In the genomic region with DNA sequence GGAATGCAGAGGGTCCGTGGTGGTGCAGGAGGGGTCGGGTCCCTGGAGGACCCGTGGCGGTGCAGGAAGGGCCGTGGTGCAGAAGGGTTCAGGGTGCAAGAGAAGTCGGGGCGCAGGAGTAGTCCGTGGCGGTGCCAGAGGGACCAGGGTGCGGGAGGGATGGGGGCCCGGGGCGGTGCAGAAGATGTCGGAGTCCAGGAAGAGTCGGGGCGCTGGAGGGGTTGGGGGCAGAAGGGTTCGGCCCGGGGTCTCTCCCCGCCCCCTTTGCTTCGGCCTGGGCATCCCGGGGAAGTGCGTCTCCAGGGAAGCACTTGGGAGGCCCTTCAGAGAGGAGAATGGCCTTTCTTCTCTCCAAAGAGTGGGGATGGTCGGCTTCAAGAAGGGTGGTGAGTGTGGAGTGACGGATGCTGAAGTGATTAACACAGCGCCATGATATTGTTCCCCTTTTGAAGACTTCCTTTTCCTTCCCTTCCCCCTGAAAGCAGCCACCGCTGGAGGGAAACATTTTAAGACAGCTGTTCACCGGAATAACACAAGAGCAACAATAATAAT, we compare ENCODE assay signal across 8 cellular contexts. TPM values are rescaled to one million over a fixed set of nuclear protein-coding genes. Genes with fewer than 3 reads are reported as not detected.
A peak's percentile ranks its signal among the peaks of the same experiment; 100 is the strongest.
DNase-seq lines count a peak whose midpoint lies in the region; ATAC-seq and TF ChIP-seq lines count a peak whose summit lies in the region.

No MANE protein-coding gene starts in this region.

- peak overlapping the region; percentile 98 for H2AFZ ChIP-seq in neural progenitor cell (replicated peaks)

- intact Hi-C loops in esophagus muscularis mucosa (cut with DNase I): loop anchor here (2.0 to 10.0 kb wide), 2 partner anchors 68 to 122 kb away; partner anchors contain the start of genes GTPBP4 and LARP4B

- peak overlapping the region; percentile 96 for H3K4me3 ChIP-seq in HAP-1
- H3K4me3 ChIP-seq in esophagus muscularis mucosa: peak overlapping the region; percentile 94 to 97 (median 95)
- peak overlapping the region; percentile 90 for H3K4me3 ChIP-seq in neural progenitor cell

- H3K4me2 ChIP-seq in neural progenitor cell: peak overlapping the region; percentile 85

- no peak for TF ChIP-seq POLR2A in esophagus muscularis mucosa (IDR thresholded peaks at IDR 0.05; ENCODE audit: low read depth)

- H3K27me3 ChIP-seq in HAP-1 (ENCODE audit: low read depth) (no peaks in the 10 kb centered on the region), esophagus muscularis mucosa (no peaks in the 10 kb centered on the region), neural progenitor cell (no peaks in the 10 kb centered on the region)

- TF ChIP-seq CTCF in esophagus muscularis mucosa (IDR thresholded peaks at IDR 0.05): no peak
- no peak for TF ChIP-seq CTCF in neural progenitor cell (IDR thresholded peaks at IDR 0.05)

- DNase-seq in COLO668 (lab: John Stamatoyannopoulos, UW; ENCODE audit: unreplicated experiment): peak; percentile 5
- peak in 1 of 2 experiments; percentile 30 for DNase-seq in HAP-1 (ENCODE audit: low spot score in 2 of 2)
- DNase-seq in SKM-1 (lab: John Stamatoyannopoulos, UW; ENCODE audit: unreplicated experiment): peak; percentile 17
- DNase-seq in esophagus muscularis mucosa (ENCODE audit: extremely low spot score): no peak
- peak; percentile 51 for DNase-seq in neural progenitor cell (ENCODE audit: low spot score)

- in situ Hi-C loops in HAP-1 (cut with MboI; ENCODE audit: low sequenced_read_pairs): no loop called here

- H3K36me3 Mint-ChIP-seq in neural progenitor cell: peaks cover 11% of the 10 kb centered on the region

- H3F3A ChIP-seq in neural progenitor cell (ENCODE audit: low read depth): peaks cover 17% of the 10 kb centered on the region

- no peak for ATAC-seq in GM18868 (IDR thresholded peaks at IDR 0.05; ENCODE audit: unreplicated experiment)
- ATAC-seq in HG03571 (IDR thresholded peaks at IDR 0.05; ENCODE audit: unreplicated experiment): no peak
- no peak for ATAC-seq in HG03354 (IDR thresholded peaks at IDR 0.05; ENCODE audit: poor library complexity, severe bottlenecking, unreplicated experiment)

- peaks cover 44% of the 10 kb centered on the region for H4K20me1 ChIP-seq in neural progenitor cell (ENCODE audit: low read depth)

- no peak for TF ChIP-seq EP300 in esophagus muscularis mucosa (IDR thresholded peaks at IDR 0.05)

- H3K9me3 Mint-ChIP-seq in neural progenitor cell: no peaks in the 10 kb centered on the region

- no peak overlapping the region for H3K27ac Mint-ChIP-seq in neural progenitor cell

- 2% methylated on average over 26 of the region's 26 CpGs for WGBS in esophagus muscularis mucosa

- peak overlapping the region; percentile 98 for H3K4me3 Mint-ChIP-seq in neural progenitor cell

- peaks cover 100% of the 10 kb centered on the region for H3K79me2 ChIP-seq in neural progenitor cell (ENCODE audit: low read depth)

- H3K27ac ChIP-seq in esophagus muscularis mucosa (replicated peaks in 1 of 4): peak overlapping the region; percentile 99 to 100 (median 99)
- no peak overlapping the region for H3K27ac ChIP-seq in neural progenitor cell

- no peaks in the 10 kb centered on the region for H3K9me3 ChIP-seq in HAP-1
- no peaks in the 10 kb centered on the region for H3K9me3 ChIP-seq in esophagus muscularis mucosa
- H3K9me3 ChIP-seq in neural progenitor cell (ENCODE audit: low read depth): no peaks in the 10 kb centered on the region

- H3K4me1 ChIP-seq in HAP-1: peaks cover 31% of the 10 kb centered on the region
- H3K4me1 ChIP-seq in esophagus muscularis mucosa: peaks cover 35 to 51% (median 43%) of the 10 kb centered on the region in 4 donors
- H3K4me1 ChIP-seq in neural progenitor cell: peaks cover 19% of the 10 kb centered on the region

- H3K4me1 Mint-ChIP-seq in neural progenitor cell: peaks cover 33% of the 10 kb centered on the region

- H3K9ac ChIP-seq in neural progenitor cell: peak overlapping the region; percentile 71

- H3K27me3 Mint-ChIP-seq in neural progenitor cell (ENCODE audit: insufficient read depth, low read depth): peaks cover 6% of the 10 kb centered on the region

- peaks cover 18% of the 10 kb centered on the region for H3K36me3 ChIP-seq in HAP-1 (replicated peaks)
- H3K36me3 ChIP-seq in esophagus muscularis mucosa: peaks cover 0 to 26% (median 17%) of the 10 kb centered on the region in 4 donors
- no peaks in the 10 kb centered on the region for H3K36me3 ChIP-seq in neural progenitor cell

RNA-seq across cellular contexts. Expression of gene WDR37, which starts 1.0 kb away (rescaled TPM):
- total RNA-seq in esophagus muscularis mucosa (10 to 100 TPM in 3 of 4 donors, 1 to 10 TPM in 1; 9.1 to 17.2 (median 13.2) TPM), neural progenitor cell (ENCODE audit: low replicate concordance) (11.6 and 14.7 TPM in 2 replicates)

RNA-seq across cellular contexts. Expression of gene IDI1, which starts 8.3 kb away (rescaled TPM):
- total RNA-seq in esophagus muscularis mucosa: 10 to 100 TPM; 16.8 to 33.3 (median 23.4) TPM
- 117 and 168 TPM in 2 replicates for total RNA-seq in neural progenitor cell (ENCODE audit: low replicate concordance)

RNA-seq across cellular contexts. Expression of gene IDI2, which starts 31.5 kb away (rescaled TPM):
- not detected for total RNA-seq in esophagus muscularis mucosa
- not detected in 2 replicates for total RNA-seq in neural progenitor cell (ENCODE audit: low replicate concordance)
